1 cellular context compared by ENCODE assay signal in the genomic region with DNA sequence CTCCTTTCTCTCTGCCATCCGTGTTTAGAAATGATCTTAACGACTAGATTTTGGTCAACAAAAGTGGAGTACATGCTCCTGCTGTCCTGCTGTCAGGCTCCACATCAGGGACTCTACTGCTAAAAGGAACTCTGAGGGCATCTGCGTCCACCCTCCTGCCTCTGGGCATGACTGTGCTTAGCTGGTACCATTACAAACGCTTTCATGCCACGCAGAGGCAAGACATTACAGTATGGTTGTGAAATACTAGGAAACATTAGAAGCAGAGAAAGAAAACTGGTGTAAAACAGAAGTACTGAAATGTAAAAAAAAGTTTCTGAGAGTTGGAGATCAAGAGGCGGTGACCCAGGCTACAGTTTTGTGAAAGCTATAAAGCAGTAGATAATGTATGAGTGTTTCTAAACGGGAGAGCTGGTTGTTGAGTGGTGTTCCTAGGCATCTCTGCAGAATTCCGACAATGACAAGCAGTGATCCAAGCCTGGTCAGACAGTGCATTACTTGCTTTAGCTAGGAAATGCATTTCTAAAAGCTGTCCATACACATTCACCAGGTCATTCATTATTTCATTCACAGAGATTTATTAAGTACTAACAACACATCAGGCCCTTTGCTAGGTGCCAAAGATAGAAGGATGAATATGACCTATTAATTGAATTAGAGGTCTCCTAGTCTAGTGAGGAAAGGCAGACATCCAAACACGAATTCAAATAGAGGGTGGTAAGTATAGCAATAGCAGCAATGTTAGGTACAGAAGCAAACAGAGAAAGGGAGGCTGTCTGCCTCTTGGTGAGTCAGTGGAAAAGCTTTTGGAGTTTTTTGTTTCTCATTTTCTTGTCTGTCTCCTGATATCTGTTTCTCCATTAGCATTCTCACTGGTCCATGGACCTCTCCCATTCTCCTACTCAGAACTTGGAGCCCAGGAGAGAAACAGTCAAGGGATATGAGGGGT.
TF ChIP-seq lines count a peak whose summit lies in the region.

No MANE protein-coding gene starts in this region.

TF ChIP-seq in GM23338, 12 proteins besides CTCF, POLR2A, EP300 and RAD21 (continued from another document):
- TF ChIP-seq CREB1 (CRISPR knock-in tag; IDR thresholded peaks at IDR 0.05; ENCODE audit: low read depth) (no peak), POLR2AphosphoS5 (IDR thresholded peaks at IDR 0.05; ENCODE audit: low read depth) (no peak)
- TF ChIP-seq, protein P1, sequence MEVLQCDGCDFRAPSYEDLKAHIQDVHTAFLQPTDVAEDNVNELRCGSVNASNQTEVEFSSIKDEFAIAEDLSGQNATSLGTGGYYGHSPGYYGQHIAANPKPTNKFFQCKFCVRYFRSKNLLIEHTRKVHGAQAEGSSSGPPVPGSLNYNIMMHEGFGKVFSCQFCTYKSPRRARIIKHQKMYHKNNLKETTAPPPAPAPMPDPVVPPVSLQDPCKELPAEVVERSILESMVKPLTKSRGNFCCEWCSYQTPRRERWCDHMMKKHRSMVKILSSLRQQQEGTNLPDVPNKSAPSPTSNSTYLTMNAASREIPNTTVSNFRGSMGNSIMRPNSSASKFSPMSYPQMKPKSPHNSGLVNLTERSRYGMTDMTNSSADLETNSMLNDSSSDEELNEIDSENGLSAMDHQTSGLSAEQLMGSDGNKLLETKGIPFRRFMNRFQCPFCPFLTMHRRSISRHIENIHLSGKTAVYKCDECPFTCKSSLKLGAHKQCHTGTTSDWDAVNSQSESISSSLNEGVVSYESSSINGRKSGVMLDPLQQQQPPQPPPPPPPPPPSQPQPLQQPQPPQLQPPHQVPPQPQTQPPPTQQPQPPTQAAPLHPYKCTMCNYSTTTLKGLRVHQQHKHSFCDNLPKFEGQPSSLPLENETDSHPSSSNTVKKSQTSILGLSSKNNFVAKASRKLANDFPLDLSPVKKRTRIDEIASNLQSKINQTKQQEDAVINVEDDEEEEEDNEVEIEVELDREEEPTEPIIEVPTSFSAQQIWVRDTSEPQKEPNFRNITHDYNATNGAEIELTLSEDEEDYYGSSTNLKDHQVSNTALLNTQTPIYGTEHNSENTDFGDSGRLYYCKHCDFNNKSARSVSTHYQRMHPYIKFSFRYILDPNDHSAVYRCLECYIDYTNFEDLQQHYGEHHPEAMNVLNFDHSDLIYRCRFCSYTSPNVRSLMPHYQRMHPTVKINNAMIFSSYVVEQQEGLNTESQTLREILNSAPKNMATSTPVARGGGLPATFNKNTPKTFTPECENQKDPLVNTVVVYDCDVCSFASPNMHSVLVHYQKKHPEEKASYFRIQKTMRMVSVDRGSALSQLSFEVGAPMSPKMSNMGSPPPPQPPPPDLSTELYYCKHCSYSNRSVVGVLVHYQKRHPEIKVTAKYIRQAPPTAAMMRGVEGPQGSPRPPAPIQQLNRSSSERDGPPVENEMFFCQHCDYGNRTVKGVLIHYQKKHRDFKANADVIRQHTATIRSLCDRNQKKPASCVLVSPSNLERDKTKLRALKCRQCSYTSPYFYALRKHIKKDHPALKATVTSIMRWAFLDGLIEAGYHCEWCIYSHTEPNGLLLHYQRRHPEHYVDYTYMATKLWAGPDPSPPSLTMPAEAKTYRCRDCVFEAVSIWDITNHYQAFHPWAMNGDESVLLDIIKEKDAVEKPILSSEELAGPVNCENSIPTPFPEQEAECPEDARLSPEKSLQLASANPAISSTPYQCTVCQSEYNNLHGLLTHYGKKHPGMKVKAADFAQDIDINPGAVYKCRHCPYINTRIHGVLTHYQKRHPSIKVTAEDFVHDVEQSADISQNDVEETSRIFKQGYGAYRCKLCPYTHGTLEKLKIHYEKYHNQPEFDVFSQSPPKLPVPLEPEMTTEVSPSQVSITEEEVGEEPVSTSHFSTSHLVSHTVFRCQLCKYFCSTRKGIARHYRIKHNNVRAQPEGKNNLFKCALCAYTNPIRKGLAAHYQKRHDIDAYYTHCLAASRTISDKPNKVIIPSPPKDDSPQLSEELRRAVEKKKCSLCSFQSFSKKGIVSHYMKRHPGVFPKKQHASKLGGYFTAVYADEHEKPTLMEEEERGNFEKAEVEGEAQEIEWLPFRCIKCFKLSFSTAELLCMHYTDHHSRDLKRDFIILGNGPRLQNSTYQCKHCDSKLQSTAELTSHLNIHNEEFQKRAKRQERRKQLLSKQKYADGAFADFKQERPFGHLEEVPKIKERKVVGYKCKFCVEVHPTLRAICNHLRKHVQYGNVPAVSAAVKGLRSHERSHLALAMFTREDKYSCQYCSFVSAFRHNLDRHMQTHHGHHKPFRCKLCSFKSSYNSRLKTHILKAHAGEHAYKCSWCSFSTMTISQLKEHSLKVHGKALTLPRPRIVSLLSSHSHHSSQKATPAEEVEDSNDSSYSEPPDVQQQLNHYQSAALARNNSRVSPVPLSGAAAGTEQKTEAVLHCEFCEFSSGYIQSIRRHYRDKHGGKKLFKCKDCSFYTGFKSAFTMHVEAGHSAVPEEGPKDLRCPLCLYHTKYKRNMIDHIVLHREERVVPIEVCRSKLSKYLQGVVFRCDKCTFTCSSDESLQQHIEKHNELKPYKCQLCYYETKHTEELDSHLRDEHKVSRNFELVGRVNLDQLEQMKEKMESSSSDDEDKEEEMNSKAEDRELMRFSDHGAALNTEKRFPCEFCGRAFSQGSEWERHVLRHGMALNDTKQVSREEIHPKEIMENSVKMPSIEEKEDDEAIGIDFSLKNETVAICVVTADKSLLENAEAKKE (CRISPR knock-in tag; IDR thresholded peaks at IDR 0.05): no peak
